Comparison of ENCODE assay signal across 24 cellular contexts in the genomic region with DNA sequence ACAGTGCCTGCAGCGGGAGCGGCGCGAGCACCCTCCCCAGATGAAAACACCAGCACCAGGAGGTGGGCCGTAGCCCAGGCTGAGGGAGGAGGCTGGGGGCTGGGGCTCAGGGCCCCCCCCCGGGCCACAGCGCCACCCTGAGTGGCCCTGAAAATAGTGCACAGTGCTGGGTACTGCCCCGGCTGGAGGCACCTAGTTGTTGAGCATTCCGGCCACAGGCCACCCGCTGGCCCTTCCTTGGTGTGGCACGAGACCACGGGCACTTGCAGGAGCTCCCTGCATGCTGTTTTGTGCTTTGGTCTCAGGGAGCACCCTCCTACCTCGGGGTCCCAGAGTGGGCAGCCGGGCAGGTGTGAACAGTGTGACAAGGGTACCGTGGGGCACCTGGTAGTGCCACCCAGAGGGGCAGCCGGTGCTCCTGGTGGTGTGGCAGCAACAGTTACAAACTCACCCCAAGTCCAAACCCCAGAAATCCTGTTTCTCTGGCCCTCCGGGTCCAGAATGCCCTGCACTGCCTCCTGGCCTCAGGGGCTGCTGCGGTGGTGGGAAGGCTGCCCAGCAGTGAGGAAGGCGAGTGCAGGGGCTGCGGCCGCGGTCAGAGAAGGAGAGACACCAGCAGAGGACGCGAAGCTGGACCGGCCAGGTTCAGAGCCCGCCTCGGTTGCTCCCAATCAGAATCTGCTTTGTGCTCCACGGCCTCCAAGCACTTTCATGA. TPM values are rescaled to one million over a fixed set of nuclear protein-coding genes. Genes with fewer than 3 reads are reported as not detected.
DNase-seq lines count a peak whose midpoint lies in the region; ATAC-seq, FAIRE-seq and TF ChIP-seq lines count a peak whose summit lies in the region.
"Had no signal": no experiment of that assay in that cellular context is flagged by ENCODE, and none has a peak within 500 bp of the region (broad histone marks: within the 10 kb centered on the region; RNA-seq: fewer than 3 reads in every experiment).

No MANE protein-coding gene starts in this region.

- POLR2A ChIA-PET in HepG2 (lab: Yijun Ruan, JAX), result no interaction called here

- H2AFZ ChIP-seq in HepG2 (ENCODE audit: low read length), result no peak overlapping the region
- H2AFZ ChIP-seq: GM23248 had no signal

- H3K4me1 Mint-ChIP-seq in HFFc6 (ENCODE audit: low read depth) (no peaks in the 10 kb centered on the region), chondrocyte (ENCODE audit: low read depth) (peaks cover 4% of the 10 kb centered on the region)

- no peak for DNase-seq in HepG2 (ENCODE audit: low spot score)
- no peak for DNase-seq in right lobe of liver
- DNase-seq in HFFc6, result no peak
- DNase-seq in chondrocyte (ENCODE audit: low spot score), result no peak
- no peak for DNase-seq in SKM-1 treated with dmso at 0.1 percent for 144 hours (lab: John Stamatoyannopoulos, UW; ENCODE audit: unreplicated experiment)
- no peak for DNase-seq in central memory CD4-positive, alpha-beta T cell
- DNase-seq in posterior cingulate gyrus, result no peak
- DNase-seq: C1 segment of cervical spinal cord; CD8-positive, alpha-beta T cell; DMS153; GM23248; IMR-90; NCI-H1417; NCI-H1694 treated with DMSO at 0.1 percent for 48 hours; NCI-H2081 treated with DMSO at 0.1 percent for 48 hours; NCI-H2171 treated with DMSO at 0.1 percent for 48 hours; NCI-H526; OCI-M1; SHP77 treated with DMSO at 0.1 percent for 48 hours had no signal

- in situ Hi-C loops in HepG2 (cut with HindIII; ENCODE audit: extremely low pct_ligation_motif_present, low pct_unique_long_range_greater_than_20kb), result no loop called here

- no peak for ATAC-seq in HepG2
- ATAC-seq in right lobe of liver, result no peak
- ATAC-seq: CD8-positive, alpha-beta T cell had no signal

- H3K27me3 ChIP-seq in HepG2 (ENCODE audit: control insufficient read depth in 1 of 2, insufficient read depth in 2 of 2, low read length in 2 of 2), result no peaks in the 10 kb centered on the region
- no peaks in the 10 kb centered on the region for H3K27me3 ChIP-seq in right lobe of liver

- H3K4me3 Mint-ChIP-seq in HFFc6 (no peak overlapping the region), chondrocyte (ENCODE audit: unreplicated experiment) (no peak overlapping the region)
- H3K4me3 Mint-ChIP-seq: CD8-positive, alpha-beta T cell had no signal

- H3K27ac ChIP-seq in HepG2 (ENCODE audit: extremely low read length, insufficient read depth, low read length) (no peak overlapping the region), right lobe of liver (no peak overlapping the region)
- H3K27ac ChIP-seq: GM23248, SK-N-MC had no signal

- H3K9me3 Mint-ChIP-seq in HFFc6 (no peaks in the 10 kb centered on the region), chondrocyte (ENCODE audit: low read depth) (no peaks in the 10 kb centered on the region)
- H3K9me3 Mint-ChIP-seq: CD8-positive, alpha-beta T cell had no signal

- intact Hi-C loops in HepG2 (cut with micrococcal nuclease; ENCODE audit: unreplicated experiment), result no loop called here
- intact Hi-C loops in right lobe of liver (cut with DNase I), result loop anchor here in 1 of 2 donors (10.0 kb wide), 1 partner anchor 55 kb away; no protein-coding TSS in a partner anchor
- intact Hi-C loops in posterior cingulate gyrus (cut with DNase I), result no loop called here

- H3K4me1 ChIP-seq in HepG2 (ENCODE audit: insufficient read depth, low read length) (no peaks in the 10 kb centered on the region), right lobe of liver (no peaks in the 10 kb centered on the region)
- H3K4me1 ChIP-seq: HAP-1 had no signal

- H4K20me1 ChIP-seq in HepG2 (ENCODE audit: insufficient read depth, low read length), result no peaks in the 10 kb centered on the region

- H3K9ac ChIP-seq in HepG2 (ENCODE audit: insufficient read depth, low read depth, low read length), result no peak overlapping the region
- H3K9ac ChIP-seq: GM23248 had no signal

- no peaks in the 10 kb centered on the region for H3K36me3 Mint-ChIP-seq in HFFc6 (ENCODE audit: low read depth)
- H3K36me3 Mint-ChIP-seq in chondrocyte (ENCODE audit: low read depth), result peaks cover 8% of the 10 kb centered on the region

- no peak for TF ChIP-seq EP300 in HepG2 (IDR thresholded peaks at IDR 0.05; ENCODE audit: low read depth in 2 of 2, low read length in 2 of 2)
- TF ChIP-seq EP300 in HepG2 (CRISPR knock-in tag; IDR thresholded peaks at IDR 0.05; ENCODE audit: borderline replicate concordance), result no peak

- BruUV-seq in HepG2 (replicated peaks; lab: Mats Ljungman, UMichigan), result TSS peak; percentile 28

- H3K9me3 ChIP-seq in HepG2 (ENCODE audit: low read length) (no peaks in the 10 kb centered on the region), right lobe of liver (no peaks in the 10 kb centered on the region)
- H3K9me3 ChIP-seq: HAP-1 had no signal

- H3K27ac Mint-ChIP-seq in HFFc6 (no peak overlapping the region), chondrocyte (ENCODE audit: unreplicated experiment) (no peak overlapping the region)
- H3K27ac Mint-ChIP-seq: CD8-positive, alpha-beta T cell had no signal

- TF ChIP-seq RAD21 in HepG2 (CRISPR knock-in tag; IDR thresholded peaks at IDR 0.05), result no peak

- CTCF ChIA-PET in HepG2 (lab: Yijun Ruan, JAX; ENCODE audit: low intra/inter-chr PET ratio, low total read pairs), result no interaction called here

- no peak for FAIRE-seq in HepG2 (lab: Jason Lieb, UNC)
- FAIRE-seq: GM12892, GM18507, HTR-8/SVneo had no signal

- H3K36me3 ChIP-seq in HepG2 (replicated peaks in 1 of 2; ENCODE audit: control insufficient read depth in 1 of 2, insufficient read depth in 2 of 2, low read length in 2 of 2), result peaks cover 19 to 32% of the 10 kb centered on the region in 2 experiments
- peaks cover 0 to 13% (median 4%) of the 10 kb centered on the region in 4 donors for H3K36me3 ChIP-seq in right lobe of liver

- TF ChIP-seq POLR2A in HepG2 (IDR thresholded peaks at IDR 0.05; ENCODE audit: insufficient read depth in 1 of 2, low read depth in 2 of 2, low read length in 2 of 2) (no peak), right lobe of liver (IDR thresholded peaks at IDR 0.05) (no peak)

- TF ChIP-seq CTCF in HepG2 (CRISPR knock-in tag; IDR thresholded peaks at IDR 0.05) (no peak), right lobe of liver (IDR thresholded peaks at IDR 0.05) (no peak), HFFc6 (IDR thresholded peaks at IDR 0.05) (peak; percentile 38; the same call in 1 of the 2 replicates), chondrocyte (IDR thresholded peaks at IDR 0.05) (peak; percentile 13)

- H3K4me2 ChIP-seq in HepG2 (ENCODE audit: low read depth, low read length), result no peak overlapping the region

- H3K27me3 Mint-ChIP-seq in HFFc6 (ENCODE audit: insufficient read depth) (peaks cover 8% of the 10 kb centered on the region), chondrocyte (ENCODE audit: low read depth) (no peaks in the 10 kb centered on the region)

- no peaks in the 10 kb centered on the region for H3K79me2 ChIP-seq in HepG2 (ENCODE audit: insufficient read depth, low read length)

- WGBS in HepG2 (ENCODE audit: low lambda C conversion rate), result 91% methylated on average over 21 of the region's 28 CpGs
- WGBS in right lobe of liver (ENCODE audit: insufficient coverage, low coverage, low lambda C conversion rate, missing lambda C conversion rate), result no CpG with 5 or more reads among the region's 28 CpGs

- H3K4me3 ChIP-seq in HepG2 (replicated peaks in 1 of 3; ENCODE audit: insufficient read depth in 1 of 3, low read depth in 2 of 3, low read length in 3 of 3) (no peak overlapping the region), right lobe of liver (no peak overlapping the region)
- H3K4me3 ChIP-seq: GM23248, HAP-1, SK-N-MC had no signal

RNA-seq across cellular contexts. Expression of a gene that starts 11.9 kb away (rescaled TPM):
- total RNA-seq in HepG2 (2016; rRNA removed; fragmentation: Illumina TruSeq; extraction: Trizol), result not detected in 2 replicates
- not detected in 2 replicates for total RNA-seq in HepG2 (2016; cell fraction: cytosol; rRNA removed; fragmentation: Illumina TruSeq; extraction: Trizol; ENCODE audit: low read depth)
- not detected in 2 replicates for total RNA-seq in HepG2 (2016; cell fraction: insoluble cytoplasmic fraction; rRNA removed; fragmentation: Illumina TruSeq; extraction: Trizol)
- not detected in 2 replicates for total RNA-seq in HepG2 (2016; cell fraction: membrane; rRNA removed; fragmentation: Illumina TruSeq; extraction: Trizol)
- not detected in 2 replicates for total RNA-seq in HepG2 (2016; cell fraction: nucleus; rRNA removed; fragmentation: Illumina TruSeq; extraction: Trizol)
- polyA plus RNA-seq in HepG2 (2011; rRNA removed), result 0.09 and 0.31 TPM in 2 replicates
- polyA plus RNA-seq in HepG2 (2011; cell fraction: cytosol; rRNA removed), result 0.17 TPM in 2 replicates
- 2.2 and 2.8 TPM in 2 replicates for polyA plus RNA-seq in HepG2 (2011; cell fraction: nucleus; rRNA removed)
- polyA plus RNA-seq in HepG2 (2012), result 0.11 and 0.17 TPM in 2 replicates
- polyA plus RNA-seq in HepG2 (2016; cell fraction: cytosol; fragmentation: Illumina TruSeq; extraction: Trizol; ENCODE audit: low read depth), result not detected in 2 replicates
- polyA plus RNA-seq in HepG2 (2016; cell fraction: insoluble cytoplasmic fraction; fragmentation: Illumina TruSeq; extraction: Trizol; ENCODE audit: low read depth), result not detected in 2 replicates
- not detected in 2 replicates for polyA plus RNA-seq in HepG2 (2016; cell fraction: membrane; fragmentation: Illumina TruSeq; extraction: Trizol; ENCODE audit: low read depth)
- polyA plus RNA-seq in HepG2 (2016; cell fraction: nucleus; fragmentation: Illumina TruSeq; extraction: Trizol; ENCODE audit: insufficient read depth, low read depth), result not detected in 2 replicates
- 1.5 and 1.9 TPM in 2 replicates for polyA minus RNA-seq in HepG2 (2011; rRNA and poly(A)+ RNA removed; ENCODE audit: low replicate concordance)
- polyA minus RNA-seq in HepG2 (2011; cell fraction: cytosol; rRNA and poly(A)+ RNA removed), result not detected in 2 replicates
- polyA minus RNA-seq in HepG2 (2011; cell fraction: nucleus; rRNA and poly(A)+ RNA removed), result 0.75 and 0.77 TPM in 2 replicates
- under 1 TPM in 1 of 6 experiments, not detected in 5; 0.22 TPM for total RNA-seq in right lobe of liver
- 1 to 10 TPM in 3 of 6 experiments, under 1 TPM in 3; 0.71 to 1.4 (median 0.99) TPM for total RNA-seq in HFFc6 (2021; fragmentation: NEBNext Ultra II Directional; extraction: Animal tissue kit (Norgen Biotek cat#: 25700))
- total RNA-seq in chondrocyte, result 4.1 to 6.1 TPM (median 5.3 TPM) in 3 replicates

RNA-seq across cellular contexts. Expression of a gene that starts 12.0 kb away (rescaled TPM):
- total RNA-seq in HepG2 (2016; rRNA removed; fragmentation: Illumina TruSeq; extraction: Trizol) (13.9 and 20.8 TPM in 2 replicates), right lobe of liver (10 to 100 TPM; 13.1 to 17.1 (median 15.2) TPM), chondrocyte (39.8 to 62.7 TPM (median 43.1 TPM) in 3 replicates)
- 10.4 and 11.2 TPM in 2 replicates for total RNA-seq in HepG2 (2016; cell fraction: cytosol; rRNA removed; fragmentation: Illumina TruSeq; extraction: Trizol; ENCODE audit: low read depth)
- 11.4 and 20.4 TPM in 2 replicates for total RNA-seq in HepG2 (2016; cell fraction: insoluble cytoplasmic fraction; rRNA removed; fragmentation: Illumina TruSeq; extraction: Trizol)
- total RNA-seq in HepG2 (2016; cell fraction: membrane; rRNA removed; fragmentation: Illumina TruSeq; extraction: Trizol), result 23.6 and 25.4 TPM in 2 replicates
- total RNA-seq in HepG2 (2016; cell fraction: nucleus; rRNA removed; fragmentation: Illumina TruSeq; extraction: Trizol), result 19.0 and 22.7 TPM in 2 replicates
- polyA plus RNA-seq in HepG2 (2011; rRNA removed), result 7.6 and 11.1 TPM in 2 replicates
- 6.5 and 11.8 TPM in 2 replicates for polyA plus RNA-seq in HepG2 (2011; cell fraction: cytosol; rRNA removed)
- polyA plus RNA-seq in HepG2 (2011; cell fraction: nucleus; rRNA removed), result 37.4 and 38.6 TPM in 2 replicates
- 9.3 and 10.7 TPM in 2 replicates for polyA plus RNA-seq in HepG2 (2012)
- polyA plus RNA-seq in HepG2 (2016; cell fraction: cytosol; fragmentation: Illumina TruSeq; extraction: Trizol; ENCODE audit: low read depth), result 6.1 and 6.4 TPM in 2 replicates
- 13.7 and 17.1 TPM in 2 replicates for polyA plus RNA-seq in HepG2 (2016; cell fraction: insoluble cytoplasmic fraction; fragmentation: Illumina TruSeq; extraction: Trizol; ENCODE audit: low read depth)
- 14.4 and 16.7 TPM in 2 replicates for polyA plus RNA-seq in HepG2 (2016; cell fraction: membrane; fragmentation: Illumina TruSeq; extraction: Trizol; ENCODE audit: low read depth)
- polyA plus RNA-seq in HepG2 (2016; cell fraction: nucleus; fragmentation: Illumina TruSeq; extraction: Trizol; ENCODE audit: insufficient read depth, low read depth), result 43.7 and 45.9 TPM in 2 replicates
- polyA minus RNA-seq in HepG2 (2011; rRNA and poly(A)+ RNA removed; ENCODE audit: low replicate concordance), result 13.6 and 27.9 TPM in 2 replicates
- 7.7 and 8.2 TPM in 2 replicates for polyA minus RNA-seq in HepG2 (2011; cell fraction: cytosol; rRNA and poly(A)+ RNA removed)
- polyA minus RNA-seq in HepG2 (2011; cell fraction: nucleus; rRNA and poly(A)+ RNA removed), result 22.8 and 26.2 TPM in 2 replicates
- 10 to 100 TPM; 21.9 to 27.7 (median 23.9) TPM for total RNA-seq in HFFc6 (2021; fragmentation: NEBNext Ultra II Directional; extraction: Animal tissue kit (Norgen Biotek cat#: 25700))

RNA-seq across cellular contexts. Expression of a gene that starts 27.5 kb away (rescaled TPM):
- total RNA-seq in HepG2 (2016; rRNA removed; fragmentation: Illumina TruSeq; extraction: Trizol) (973 and 1,028 TPM in 2 replicates), right lobe of liver (1,000 to 10,000 TPM in 3 of 6 experiments, 100 to 1,000 TPM in 3; 218 to 2,508 (median 1,326) TPM), chondrocyte (3,639 to 4,575 TPM (median 4,567 TPM) in 3 replicates)
- total RNA-seq in HepG2 (2016; cell fraction: cytosol; rRNA removed; fragmentation: Illumina TruSeq; extraction: Trizol; ENCODE audit: low read depth), result 361 and 399 TPM in 2 replicates
- 848 and 989 TPM in 2 replicates for total RNA-seq in HepG2 (2016; cell fraction: insoluble cytoplasmic fraction; rRNA removed; fragmentation: Illumina TruSeq; extraction: Trizol)
- total RNA-seq in HepG2 (2016; cell fraction: membrane; rRNA removed; fragmentation: Illumina TruSeq; extraction: Trizol), result 986 and 1,002 TPM in 2 replicates
- 479 and 519 TPM in 2 replicates for total RNA-seq in HepG2 (2016; cell fraction: nucleus; rRNA removed; fragmentation: Illumina TruSeq; extraction: Trizol)
- polyA plus RNA-seq in HepG2 (2011; rRNA removed), result 1,138 and 1,217 TPM in 2 replicates
- polyA plus RNA-seq in HepG2 (2011; cell fraction: cytosol; rRNA removed), result 2,631 and 2,697 TPM in 2 replicates
- 3,693 and 3,967 TPM in 2 replicates for polyA plus RNA-seq in HepG2 (2011; cell fraction: nucleus; rRNA removed)
- polyA plus RNA-seq in HepG2 (2012), result 1,881 and 2,139 TPM in 2 replicates
- 598 and 619 TPM in 2 replicates for polyA plus RNA-seq in HepG2 (2016; cell fraction: cytosol; fragmentation: Illumina TruSeq; extraction: Trizol; ENCODE audit: low read depth)
- 1,358 and 1,713 TPM in 2 replicates for polyA plus RNA-seq in HepG2 (2016; cell fraction: insoluble cytoplasmic fraction; fragmentation: Illumina TruSeq; extraction: Trizol; ENCODE audit: low read depth)
- 1,224 and 1,364 TPM in 2 replicates for polyA plus RNA-seq in HepG2 (2016; cell fraction: membrane; fragmentation: Illumina TruSeq; extraction: Trizol; ENCODE audit: low read depth)
- 1,038 and 1,070 TPM in 2 replicates for polyA plus RNA-seq in HepG2 (2016; cell fraction: nucleus; fragmentation: Illumina TruSeq; extraction: Trizol; ENCODE audit: insufficient read depth, low read depth)
- polyA minus RNA-seq in HepG2 (2011; rRNA and poly(A)+ RNA removed; ENCODE audit: low replicate concordance), result 750 and 1,581 TPM in 2 replicates
- polyA minus RNA-seq in HepG2 (2011; cell fraction: cytosol; rRNA and poly(A)+ RNA removed), result 1,072 and 1,192 TPM in 2 replicates
- polyA minus RNA-seq in HepG2 (2011; cell fraction: nucleus; rRNA and poly(A)+ RNA removed), result 609 and 760 TPM in 2 replicates
- total RNA-seq in HFFc6 (2021; fragmentation: NEBNext Ultra II Directional; extraction: Animal tissue kit (Norgen Biotek cat#: 25700)), result over 10,000 TPM in 3 of 6 experiments, 1,000 to 10,000 TPM in 3; 7,891 to 11,135 (median 9,908) TPM

Comparison
In these comparisons a context has a peak if more than half of its experiments do, and no peak if none do; other contexts are left out.
1. CTCF ChIP-seq: peak in HFFc6 (single experiment) and chondrocyte (single experiment); none in HepG2 (single experiment) and right lobe of liver (0 of 4).